ENCODE assay signal across 29 cellular contexts in the genomic region with DNA sequence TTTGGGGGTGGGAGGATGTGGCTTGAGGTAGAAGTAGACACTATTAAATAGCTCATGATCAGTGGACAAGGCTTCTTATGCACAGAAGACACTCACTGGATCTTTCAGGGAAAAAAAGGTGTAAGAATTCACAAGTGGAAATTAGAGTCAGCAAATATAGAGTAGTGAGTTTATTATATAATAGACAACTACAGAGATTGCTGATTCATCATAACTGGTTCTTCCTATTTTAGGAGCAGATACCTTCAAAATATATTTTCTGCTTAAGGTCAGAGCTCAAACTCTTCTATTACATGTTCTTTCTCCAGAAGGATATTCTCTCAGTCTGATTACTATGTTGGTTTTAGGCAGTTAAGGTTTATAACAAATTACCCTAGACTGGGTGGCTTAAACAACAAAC.
"Had no signal": no experiment of that assay in that cellular context is flagged by ENCODE, and none has a peak within 500 bp of the region (broad histone marks: within the 10 kb centered on the region; RNA-seq: fewer than 3 reads in every experiment).

No MANE protein-coding gene starts in this region.

- H3K4me1 ChIP-seq: neural progenitor cell, parathyroid adenoma, psoas muscle, stomach, thyroid gland, tibial nerve, upper lobe of left lung, vagina had no signal

- H3K36me3 ChIP-seq: neural progenitor cell, ovary, stomach, thoracic aorta, thyroid gland, tibial nerve, upper lobe of left lung, vagina had no signal

- H3K27ac Mint-ChIP-seq: naive thymus-derived CD4-positive, alpha-beta T cell; natural killer cell; nephron; neural progenitor cell; progenitor cell of endocrine pancreas; stimulated activated effector memory CD8-positive, alpha-beta T cell treated with anti-CD3 and anti-CD28 coated beads, Interleukin-12 subunit alpha, Interleukin-12 subunit beta, amount 100 ng/mL, for 72 hours; stimulated activated naive B cell treated with anti-CD40 and anti-IgM and Interleukin-4, amounts not matched to agents 10 μg/mL and 1 μg/mL and 100 μg/mL, for 72 hours; stimulated activated naive CD8-positive, alpha-beta T cell treated with anti-CD3 and anti-CD28 coated beads, Interleukin-15, Interleukin-2, amounts not matched to agents 100 ng/mL and 50 ng/mL, for 24 hours had no signal

- H3K9me3 Mint-ChIP-seq: nephron; stimulated activated naive CD8-positive, alpha-beta T cell treated with anti-CD3 and anti-CD28 coated beads, Interleukin-15, Interleukin-2, amounts not matched to agents 100 ng/mL and 50 ng/mL, for 24 hours had no signal

- H3K4me3 ChIP-seq: neural progenitor cell, ovary, psoas muscle, skin epidermis, stomach, thoracic aorta, thyroid gland, tibial nerve, upper lobe of left lung, vagina had no signal

- H3K27me3 Mint-ChIP-seq: naive thymus-derived CD4-positive, alpha-beta T cell; progenitor cell of endocrine pancreas; stimulated activated naive B cell treated with anti-CD40 and anti-IgM and Interleukin-4, amounts not matched to agents 10 μg/mL and 1 μg/mL and 100 μg/mL, for 72 hours; stimulated activated naive CD8-positive, alpha-beta T cell treated with anti-CD3 and anti-CD28 coated beads, Interleukin-15, Interleukin-2, amounts not matched to agents 100 ng/mL and 50 ng/mL, for 24 hours had no signal

- H3K27me3 ChIP-seq: neural progenitor cell, ovary, stomach, thyroid gland, tibial nerve, upper lobe of left lung, vagina had no signal

- FAIRE-seq: urothelium cell line had no signal

- H3K9ac ChIP-seq: neural progenitor cell, parathyroid adenoma had no signal

- ATAC-seq: naive thymus-derived CD4-positive, alpha-beta T cell; natural killer cell; psoas muscle; right cardiac atrium; sciatic nerve; stimulated activated effector memory CD8-positive, alpha-beta T cell treated with anti-CD3 and anti-CD28 coated beads, Interleukin-12 subunit alpha, Interleukin-12 subunit beta, amount 100 ng/mL, for 72 hours; stimulated activated naive B cell treated with anti-CD40 and anti-IgM and Interleukin-4, amounts not matched to agents 10 μg/mL and 1 μg/mL and 100 μg/mL, for 72 hours had no signal

- H3K9me3 ChIP-seq: ovary, thoracic aorta, thyroid gland, upper lobe of left lung, vagina had no signal

- H3K27ac ChIP-seq: neural progenitor cell, ovary, parathyroid adenoma, psoas muscle, skin epidermis, stomach, thoracic aorta, thyroid gland, tibial nerve, upper lobe of left lung, vagina had no signal

- H3K4me1 Mint-ChIP-seq: naive thymus-derived CD4-positive, alpha-beta T cell; natural killer cell; nephron; neural progenitor cell; stimulated activated effector memory CD8-positive, alpha-beta T cell treated with anti-CD3 and anti-CD28 coated beads, Interleukin-12 subunit alpha, Interleukin-12 subunit beta, amount 100 ng/mL, for 72 hours; stimulated activated naive B cell treated with anti-CD40 and anti-IgM and Interleukin-4, amounts not matched to agents 10 μg/mL and 1 μg/mL and 100 μg/mL, for 72 hours had no signal

- H3K36me3 Mint-ChIP-seq: naive thymus-derived CD4-positive, alpha-beta T cell; natural killer cell; neural progenitor cell; stimulated activated effector memory CD8-positive, alpha-beta T cell treated with anti-CD3 and anti-CD28 coated beads, Interleukin-12 subunit alpha, Interleukin-12 subunit beta, amount 100 ng/mL, for 72 hours; stimulated activated naive B cell treated with anti-CD40 and anti-IgM and Interleukin-4, amounts not matched to agents 10 μg/mL and 1 μg/mL and 100 μg/mL, for 72 hours had no signal

- H3K79me2 ChIP-seq: parathyroid adenoma had no signal

- DNase-seq: naive thymus-derived CD4-positive, alpha-beta T cell; natural killer cell; occipital lobe; ovary; posterior cingulate gyrus; psoas muscle; right cardiac atrium; stimulated activated CD4-positive, alpha-beta T cell treated with anti-CD3 and anti-CD28 coated beads, Interleukin-15, amount 100 ng/mL, for 24 hours; stimulated activated CD4-positive, alpha-beta T cell treated with anti-CD3 and anti-CD28 coated beads, Interleukin-2, amount 100 ng/mL, for 24 hours; stimulated activated CD4-positive, alpha-beta T cell treated with anti-CD3 and anti-CD28 coated beads, Interleukin-2, amount 100 ng/mL, for 48 hours; stimulated activated CD4-positive, alpha-beta T cell treated with anti-CD3 and anti-CD28 coated beads, Interleukin-4, amount 100 ng/mL, for 24 hours; stimulated activated naive B cell treated with anti-CD40 and anti-IgM and Interleukin-4, amounts not matched to agents 10 μg/mL and 1 μg/mL and 100 μg/mL, for 72 hours; stimulated activated naive CD4-positive, alpha-beta T cell treated with Interleukin-2 at 50 U/mL for 16 hours; stomach; thyroid gland; trophoblast cell; upper lobe of left lung had no signal

- H2AFZ ChIP-seq: neural progenitor cell, parathyroid adenoma had no signal

- H3K4me3 Mint-ChIP-seq: naive thymus-derived CD4-positive, alpha-beta T cell; natural killer cell; nephron; neural progenitor cell; stimulated activated effector memory CD8-positive, alpha-beta T cell treated with anti-CD3 and anti-CD28 coated beads, Interleukin-12 subunit alpha, Interleukin-12 subunit beta, amount 100 ng/mL, for 72 hours; stimulated activated naive B cell treated with anti-CD40 and anti-IgM and Interleukin-4, amounts not matched to agents 10 μg/mL and 1 μg/mL and 100 μg/mL, for 72 hours; stimulated activated naive CD8-positive, alpha-beta T cell treated with anti-CD3 and anti-CD28 coated beads, Interleukin-15, Interleukin-2, amounts not matched to agents 100 ng/mL and 50 ng/mL, for 24 hours had no signal

- H3K4me2 ChIP-seq: neural progenitor cell had no signal
